Comparison of ENCODE assay signal across 19 cellular contexts in the genomic region with DNA sequence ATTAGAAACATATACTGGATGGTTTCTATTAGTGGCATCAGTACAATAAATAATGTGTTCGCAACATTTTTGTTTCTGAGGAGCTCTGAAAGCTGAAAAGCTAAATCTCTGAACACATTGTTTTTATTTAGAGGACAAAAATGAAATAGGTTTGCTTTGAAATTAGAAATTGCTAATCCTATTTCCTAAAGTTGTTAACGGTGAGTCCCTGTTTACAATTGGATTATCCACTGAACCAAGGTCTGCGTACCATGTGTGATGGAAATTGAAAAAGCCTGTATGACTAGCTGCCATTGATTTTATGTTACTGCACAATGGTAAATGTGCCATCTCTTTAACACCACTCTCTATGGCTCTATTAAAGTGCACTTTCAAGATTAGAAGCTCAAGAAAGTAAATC.
A peak's percentile ranks its signal among the peaks of the same experiment; 100 is the strongest.
DNase-seq lines count a peak whose midpoint lies in the region; ATAC-seq, FAIRE-seq and TF ChIP-seq lines count a peak whose summit lies in the region.
"Had no signal": no experiment of that assay in that cellular context is flagged by ENCODE, and none has a peak within 500 bp of the region (broad histone marks: within the 10 kb centered on the region; RNA-seq: fewer than 3 reads in every experiment).

No MANE protein-coding gene starts in this region.

- 59% methylated on average over 3 of the region's 3 CpGs for WGBS in SK-N-SH (ENCODE audit: low lambda C conversion rate)

- H4K20me1 ChIP-seq in SK-N-SH (ENCODE audit: insufficient read depth) (no peaks in the 10 kb centered on the region), OCI-LY7 (ENCODE audit: insufficient read depth, low read length) (no peaks in the 10 kb centered on the region)
- H4K20me1 ChIP-seq: BLaER1 treated with 17β-estradiol and CSF1 and Interleukin-3, amounts not matched to agents 10 nM and 100 nM had no signal

- no TSS peak for BruUV-seq in OCI-LY7 (replicated peaks; lab: Mats Ljungman, UMichigan)

- no peaks in the 10 kb centered on the region for H3K79me2 ChIP-seq in SK-N-SH (ENCODE audit: insufficient read depth)
- no peaks in the 10 kb centered on the region for H3K79me2 ChIP-seq in OCI-LY7 (ENCODE audit: insufficient read depth, low read depth, low read length)

- ATAC-seq in GM21723 (IDR thresholded peaks at IDR 0.05; ENCODE audit: unreplicated experiment), result no peak
- ATAC-seq in GM18907 (IDR thresholded peaks at IDR 0.05; ENCODE audit: unreplicated experiment), result no peak
- ATAC-seq: A549; CD8-positive, alpha-beta T cell had no signal

- no peak for DNase-seq in H54 (ENCODE audit: insufficient read length, low spot score)
- peak; percentile 59 for DNase-seq in NCI-H82 treated with DMSO at 0.1 percent for 48 hours (lab: John Stamatoyannopoulos, UW; ENCODE audit: unreplicated experiment)
- peak; percentile 14 for DNase-seq in SK-N-SH
- DNase-seq in OCI-LY7 (ENCODE audit: low spot score), result no peak
- DNase-seq: AML-193; Caco-2; Calu3; CD4-positive, alpha-beta T cell; CD8-positive, alpha-beta T cell; DMS79 treated with DMSO at 0.1 percent for 48 hours; GF-D8 had no signal

- no peak for TF ChIP-seq POLR2A in H54 (IDR thresholded peaks at IDR 0.05; ENCODE audit: low read depth, low read length)

- H2AFZ ChIP-seq in SK-N-SH (ENCODE audit: low read depth) (no peak overlapping the region), OCI-LY7 (ENCODE audit: low read length) (no peak overlapping the region)

- H3K9me2 ChIP-seq in SK-N-SH, result no peaks in the 10 kb centered on the region
- H3K9me2 ChIP-seq in OCI-LY7 (ENCODE audit: insufficient read depth, low read length), result no peaks in the 10 kb centered on the region

- no peaks in the 10 kb centered on the region; a peak in 2 of 4 replicates for H3K4me1 ChIP-seq in SK-N-SH (ENCODE audit: control insufficient read depth in 1 of 2, insufficient read depth in 2 of 2, low read depth in 1 of 2, low read length in 1 of 2)
- no peaks in the 10 kb centered on the region for H3K4me1 ChIP-seq in OCI-LY7 (ENCODE audit: insufficient read depth, low read length, poor library complexity, severe bottlenecking)
- H3K4me1 ChIP-seq: A549; BLaER1 treated with 17β-estradiol and CSF1 and Interleukin-3, amounts not matched to agents 10 nM and 100 nM; Caco-2 had no signal

- no peak overlapping the region for H3K4me3 ChIP-seq in SK-N-SH (ENCODE audit: low read depth in 2 of 2, low read length in 1 of 2)
- no peak overlapping the region for H3K4me3 ChIP-seq in OCI-LY7 (ENCODE audit: low read depth, low read length, poor library complexity, severe bottlenecking)
- H3K4me3 ChIP-seq: A549; BLaER1 treated with 17β-estradiol and CSF1 and Interleukin-3, amounts not matched to agents 10 nM and 100 nM had no signal

- intact Hi-C loops in OCI-LY7 (cut with micrococcal nuclease; ENCODE audit: unreplicated experiment), result no loop called here

- no peaks in the 10 kb centered on the region for H3K27me3 ChIP-seq in SK-N-SH (ENCODE audit: insufficient read depth)
- H3K27me3 ChIP-seq: BLaER1 treated with 17β-estradiol and CSF1 and Interleukin-3, amounts not matched to agents 10 nM and 100 nM had no signal

- POLR2A ChIA-PET in SK-N-SH (lab: Yijun Ruan, JAX) (no interaction called here), OCI-LY7 (lab: Charles Lee) (interaction anchor here (0.8 kb wide), 1 partner anchor 17 kb away, joined by 3 read pairs; no protein-coding TSS in a partner anchor)

- H3K9ac ChIP-seq in SK-N-SH, result no peak overlapping the region
- H3K9ac ChIP-seq: BLaER1 treated with 17β-estradiol and CSF1 and Interleukin-3, amounts not matched to agents 10 nM and 100 nM had no signal

- no peak overlapping the region for H3K4me2 ChIP-seq in SK-N-SH
- H3K4me2 ChIP-seq in OCI-LY7 (ENCODE audit: low read length), result no peak overlapping the region
- H3K4me2 ChIP-seq: A549; BLaER1 treated with 17β-estradiol and CSF1 and Interleukin-3, amounts not matched to agents 10 nM and 100 nM had no signal

- CTCF ChIA-PET in SK-N-SH (lab: Yijun Ruan, JAX), result interaction anchor here (1.0 to 2.3 kb wide), 2 partner anchors 45 to 52 kb away, joined by 3 to 12 read pairs; no protein-coding TSS in a partner anchor
- CTCF ChIA-PET in OCI-LY7 (lab: Charles Lee; ENCODE audit: unreplicated experiment), result no interaction called here

- no peak; the same call in 1 of the 2 replicates for TF ChIP-seq RAD21 in SK-N-SH (IDR thresholded peaks at IDR 0.05; ENCODE audit: low read length)

- H3K27ac ChIP-seq in SK-N-SH (ENCODE audit: low read depth in 2 of 2, low read length in 1 of 2) (peak overlapping the region in 1 of 2 experiments; percentile 63; a peak in 2 of 4 replicates), OCI-LY7 (ENCODE audit: low read depth, low read length, poor library complexity, severe bottlenecking) (no peak overlapping the region)
- H3K27ac ChIP-seq: 22Rv1; A549; BLaER1 treated with 17β-estradiol and CSF1 and Interleukin-3, amounts not matched to agents 10 nM and 100 nM; C4-2B had no signal

- H3F3A ChIP-seq in SK-N-SH (replicated peaks; ENCODE audit: insufficient read depth), result no peaks in the 10 kb centered on the region

- TF ChIP-seq CTCF in SK-N-SH (IDR thresholded peaks at IDR 0.05), result no peak
- TF ChIP-seq CTCF in OCI-LY7 (conservative IDR thresholded peaks at IDR 0.05; ENCODE audit: low read length), result no peak

- TF ChIP-seq EP300 in SK-N-SH (IDR thresholded peaks at IDR 0.05; ENCODE audit: borderline replicate concordance in 1 of 2, low read depth in 1 of 2, low read length in 1 of 2), result peak in 1 of 2 experiments; percentile 89; a peak in 2 of 4 replicates

- FAIRE-seq in H54 (lab: Jason Lieb, UNC), result peak; percentile 11
- FAIRE-seq: A549, D721Med, GM12891 had no signal

- no peaks in the 10 kb centered on the region for H3K9me3 ChIP-seq in SK-N-SH
- no peaks in the 10 kb centered on the region for H3K9me3 ChIP-seq in OCI-LY7 (ENCODE audit: low read length)
- H3K9me3 ChIP-seq: A549; BLaER1 treated with 17β-estradiol and CSF1 and Interleukin-3, amounts not matched to agents 10 nM and 100 nM; Caco-2 had no signal

- no peaks in the 10 kb centered on the region for H3K36me3 ChIP-seq in SK-N-SH (replicated peaks in 1 of 2; ENCODE audit: control insufficient read depth in 1 of 2, insufficient read depth in 2 of 2, low read length in 1 of 2)
- H3K36me3 ChIP-seq in OCI-LY7 (ENCODE audit: insufficient read depth, low read length), result no peaks in the 10 kb centered on the region
- H3K36me3 ChIP-seq: BLaER1 treated with 17β-estradiol and CSF1 and Interleukin-3, amounts not matched to agents 10 nM and 100 nM had no signal

TF ChIP-seq in SK-N-SH, 30 proteins besides CTCF, POLR2A, EP300 and RAD21:
- TF ChIP-seq, protein P1, sequence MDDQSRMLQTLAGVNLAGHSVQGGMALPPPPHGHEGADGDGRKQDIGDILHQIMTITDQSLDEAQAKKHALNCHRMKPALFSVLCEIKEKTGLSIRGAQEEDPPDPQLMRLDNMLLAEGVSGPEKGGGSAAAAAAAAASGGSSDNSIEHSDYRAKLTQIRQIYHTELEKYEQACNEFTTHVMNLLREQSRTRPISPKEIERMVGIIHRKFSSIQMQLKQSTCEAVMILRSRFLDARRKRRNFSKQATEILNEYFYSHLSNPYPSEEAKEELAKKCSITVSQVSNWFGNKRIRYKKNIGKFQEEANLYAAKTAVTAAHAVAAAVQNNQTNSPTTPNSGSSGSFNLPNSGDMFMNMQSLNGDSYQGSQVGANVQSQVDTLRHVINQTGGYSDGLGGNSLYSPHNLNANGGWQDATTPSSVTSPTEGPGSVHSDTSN (IDR thresholded peaks at IDR 0.05), result no peak
- TF ChIP-seq CHD2 (IDR thresholded peaks at IDR 0.05; ENCODE audit: low read length, partially characterized antibody) (peak; percentile 50), ELF1 (IDR thresholded peaks at IDR 0.05) (no peak), TCF12 (IDR thresholded peaks at IDR 0.05) (no peak), YY1 (IDR thresholded peaks at IDR 0.05; ENCODE audit: low read depth) (no peak), RXRA (IDR thresholded peaks at IDR 0.05; ENCODE audit: borderline replicate concordance, low read depth) (no peak), RCOR1 (IDR thresholded peaks at IDR 0.05; ENCODE audit: low read length) (peak; percentile 73), NFIC (IDR thresholded peaks at IDR 0.05; ENCODE audit: borderline replicate concordance) (no peak), NRF1 (IDR thresholded peaks at IDR 0.05; ENCODE audit: low read depth, low read length) (no peak), USF1 (IDR thresholded peaks at IDR 0.05; ENCODE audit: borderline replicate concordance, low read depth) (no peak), TEAD4 (IDR thresholded peaks at IDR 0.05; ENCODE audit: borderline replicate concordance, insufficient read depth) (no peak)
- TF ChIP-seq, protein P2, sequence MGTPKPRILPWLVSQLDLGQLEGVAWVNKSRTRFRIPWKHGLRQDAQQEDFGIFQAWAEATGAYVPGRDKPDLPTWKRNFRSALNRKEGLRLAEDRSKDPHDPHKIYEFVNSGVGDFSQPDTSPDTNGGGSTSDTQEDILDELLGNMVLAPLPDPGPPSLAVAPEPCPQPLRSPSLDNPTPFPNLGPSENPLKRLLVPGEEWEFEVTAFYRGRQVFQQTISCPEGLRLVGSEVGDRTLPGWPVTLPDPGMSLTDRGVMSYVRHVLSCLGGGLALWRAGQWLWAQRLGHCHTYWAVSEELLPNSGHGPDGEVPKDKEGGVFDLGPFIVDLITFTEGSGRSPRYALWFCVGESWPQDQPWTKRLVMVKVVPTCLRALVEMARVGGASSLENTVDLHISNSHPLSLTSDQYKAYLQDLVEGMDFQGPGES (IDR thresholded peaks at IDR 0.05; ENCODE audit: low read depth, low read length), result no peak

Comparison
In these comparisons a context has a peak if more than half of its experiments do, and no peak if none do; other contexts are left out.
1. DNase-seq: peak in NCI-H82 treated with DMSO at 0.1 percent for 48 hours (single experiment) and SK-N-SH (single experiment); none in H54 (single experiment) and OCI-LY7 (single experiment).